In the genomic region with DNA sequence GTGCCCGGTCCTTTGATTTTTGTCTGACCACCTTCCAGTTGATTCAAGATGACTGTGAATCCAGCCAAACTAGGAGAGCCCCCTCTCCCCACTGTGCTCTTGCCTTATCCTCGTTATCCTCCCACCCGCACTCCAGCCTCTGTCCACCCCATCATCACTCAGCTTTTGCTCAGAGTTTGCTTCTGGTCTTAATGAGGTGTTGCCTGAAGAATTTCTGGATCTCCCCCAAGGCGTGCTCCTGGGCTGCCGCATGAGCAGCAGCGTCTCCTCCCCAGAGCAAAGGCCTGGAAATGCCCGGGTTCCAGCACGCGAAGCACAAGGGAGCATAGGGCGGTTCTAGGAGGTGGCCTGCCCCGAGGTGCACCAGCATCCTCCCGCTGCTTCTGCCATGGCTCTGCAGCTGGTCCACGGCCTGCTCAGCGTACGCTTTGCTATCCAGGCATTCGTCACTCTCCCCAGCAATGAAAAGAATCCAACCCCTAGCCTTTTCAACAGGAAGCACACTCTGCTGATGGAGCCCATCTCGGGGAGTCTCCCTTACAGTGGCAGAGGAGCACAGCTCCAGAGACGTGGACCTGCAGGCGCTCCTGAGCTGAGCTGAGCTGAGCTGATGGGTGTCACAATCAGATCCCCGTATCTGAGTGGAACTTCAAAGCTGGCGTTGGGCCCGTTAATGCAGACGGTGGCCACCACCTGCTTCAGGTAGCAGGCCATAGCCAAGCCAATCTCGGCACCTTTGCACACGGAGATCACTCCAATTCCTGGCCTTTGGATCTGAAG, we compare ENCODE assay signal across 20 cellular contexts. TPM values are rescaled to one million over a fixed set of nuclear protein-coding genes. Genes with fewer than 3 reads are reported as not detected.
"Had no signal": no experiment of that assay in that cellular context is flagged by ENCODE, and none has a peak within 500 bp of the region (broad histone marks: within the 10 kb centered on the region; RNA-seq: fewer than 3 reads in every experiment).

No MANE protein-coding gene starts in this region.

- H3K27ac ChIP-seq: coronary artery, heart left ventricle, psoas muscle, tibial artery, upper lobe of left lung, uterus had no signal

- DNase-seq: effector CD8-positive, alpha-beta T cell; heart left ventricle; hippocampal formation; left colon; naive thymus-derived CD8-positive, alpha-beta T cell; psoas muscle; retina; small intestine; stimulated activated CD4-positive, alpha-beta T cell treated with anti-CD3 and anti-CD28 coated beads, Interleukin-12 subunit alpha, Interleukin-12 subunit beta, amount 100 ng/mL, for 4 hours; tibial artery; uterus had no signal

- H3K4me1 Mint-ChIP-seq: naive thymus-derived CD8-positive, alpha-beta T cell had no signal

- H3K4me3 ChIP-seq: coronary artery, heart left ventricle, psoas muscle, tibial artery, upper lobe of left lung, uterus had no signal

- H3K27me3 ChIP-seq: heart left ventricle, tibial artery, upper lobe of left lung, uterus had no signal

- H3K36me3 Mint-ChIP-seq: naive thymus-derived CD8-positive, alpha-beta T cell had no signal

- H3K36me3 ChIP-seq: heart left ventricle, tibial artery, upper lobe of left lung, uterus had no signal

- H3K9me3 Mint-ChIP-seq: stimulated activated naive CD8-positive, alpha-beta T cell treated with anti-CD3 and anti-CD28 coated beads, Interleukin-15, Interleukin-2, amounts not matched to agents 100 ng/mL and 50 ng/mL, for 24 hours had no signal

- H3K4me3 Mint-ChIP-seq: naive thymus-derived CD8-positive, alpha-beta T cell; stimulated activated naive CD8-positive, alpha-beta T cell treated with anti-CD3 and anti-CD28 coated beads, Interleukin-15, Interleukin-2, amounts not matched to agents 100 ng/mL and 50 ng/mL, for 24 hours had no signal

- ATAC-seq: heart left ventricle; left colon; naive thymus-derived CD8-positive, alpha-beta T cell; psoas muscle had no signal

- H3K27ac Mint-ChIP-seq: naive thymus-derived CD8-positive, alpha-beta T cell; stimulated activated naive CD8-positive, alpha-beta T cell treated with anti-CD3 and anti-CD28 coated beads, Interleukin-15, Interleukin-2, amounts not matched to agents 100 ng/mL and 50 ng/mL, for 24 hours had no signal

- H3K4me1 ChIP-seq: heart left ventricle, psoas muscle, tibial artery, upper lobe of left lung, uterus had no signal

- H3K9me3 ChIP-seq: heart left ventricle, psoas muscle, tibial artery, upper lobe of left lung, uterus had no signal

RNA-seq across cellular contexts. Expression of a gene that starts 50.7 kb away (rescaled TPM):
- total RNA-seq: fibroblast of lung; glomerular endothelial cell; kidney epithelial cell; left colon; lung microvascular endothelial cell; mesenteric fat pad; naive thymus-derived CD8-positive, alpha-beta T cell; omental fat pad; uterus had no signal
- polyA plus RNA-seq: naive thymus-derived CD8-positive, alpha-beta T cell had no signal
